ENCODE assay signal across 36 cellular contexts in genomic region chr4:74517996-74518395, GRCh38.
"Had no signal": no experiment of that assay in that cellular context is flagged by ENCODE, and none has a peak within 500 bp of the region (broad histone marks: within the 10 kb centered on the region; RNA-seq: fewer than 3 reads in every experiment).

No MANE protein-coding gene starts in this region.

- H3K4me1 ChIP-seq: ascending aorta had no signal

- H3K27ac ChIP-seq: ascending aorta, cardiac muscle cell, VCaP had no signal

- H3K4me1 Mint-ChIP-seq: activated B cell treated with CpG ODN at 0.5 μM for 24 hours; activated CD4-positive, alpha-beta T cell treated with anti-CD3 and anti-CD28 coated beads, Interleukin-2, amount 10 ng/mL, durations not matched to agents 24 days and 14 days; activated CD8-positive, alpha-beta memory T cell treated with anti-CD3 and anti-CD28 coated beads, Interleukin-2, amount 10 ng/mL, durations not matched to agents 7 days and 5 days; activated naive CD4-positive, alpha-beta T cell treated with anti-CD3 and anti-CD28 coated beads, Interleukin-2, amount 10 ng/mL, durations not matched to agents 7 days and 5 days; activated naive CD4-positive, alpha-beta T cell treated with anti-CD3 and anti-CD28 coated beads, Interleukin-2, amount 50 U/mL, for 24 hours; activated naive CD8-positive, alpha-beta T cell treated with anti-CD3 and anti-CD28 coated beads, Interleukin-2, amount 10 ng/mL, durations not matched to agents 7 days and 5 days; activated naive CD8-positive, alpha-beta T cell treated with anti-CD3 and anti-CD28 coated beads, Interleukin-2, amount 50 U/mL, for 24 hours; brain; central memory CD8-positive, alpha-beta T cell had no signal

- H3K27me3 ChIP-seq: ascending aorta, cardiac muscle cell had no signal

- H3K9me3 ChIP-seq: ascending aorta had no signal

- H3K27ac Mint-ChIP-seq: activated B cell treated with CpG ODN at 0.5 μM for 24 hours; activated CD4-positive, alpha-beta memory T cell treated with anti-CD3 and anti-CD28 coated beads for 36 hours; activated CD4-positive, alpha-beta T cell treated with anti-CD3 and anti-CD28 coated beads, Interleukin-2, amount 10 ng/mL, durations not matched to agents 24 days and 14 days; activated CD8-positive, alpha-beta memory T cell treated with anti-CD3 and anti-CD28 coated beads, Interleukin-2, amount 10 ng/mL, durations not matched to agents 7 days and 5 days; activated CD8-positive, alpha-beta T cell treated with anti-CD3 and anti-CD28 coated beads, Interleukin-2, amount 10 ng/mL, durations not matched to agents 7 days and 5 days; activated naive CD4-positive, alpha-beta T cell treated with anti-CD3 and anti-CD28 coated beads, Interleukin-2, amount 10 ng/mL, durations not matched to agents 7 days and 5 days; activated naive CD4-positive, alpha-beta T cell treated with anti-CD3 and anti-CD28 coated beads, Interleukin-2, amount 50 U/mL, for 24 hours; activated naive CD8-positive, alpha-beta T cell; activated naive CD8-positive, alpha-beta T cell treated with anti-CD3 and anti-CD28 coated beads, Interleukin-2, amount 10 ng/mL, durations not matched to agents 7 days and 5 days; activated naive CD8-positive, alpha-beta T cell treated with anti-CD3 and anti-CD28 coated beads, Interleukin-2, amount 50 U/mL, for 24 hours; activated T-cell treated with anti-CD3 and anti-CD28 coated beads, Interleukin-2, amount 50 U/mL, for 24 hours; activated T-helper 2 cell treated with anti-CD3 and anti-CD28 coated beads, Interferon-gamma antibody, Interleukin-2, Interleukin-4, amounts not matched to agents 10 μg/mL and 5 μg/mL and 100 μg/mL, durations not matched to agents 14 hours and 24 hours and 36 hours; brain; T-helper 1 cell treated with Interleukin-12 subunit alpha and Interleukin-12 subunit beta and Interleukin-4 antibody, amounts not matched to agents 30 μg/mL and 1 μg/mL, for 36 hours; T-helper 2 cell treated with Interferon-gamma antibody and Interleukin-4, amounts not matched to agents 5 μg/mL and 100 μg/mL, for 36 hours had no signal

- H3K36me3 ChIP-seq: ascending aorta, cardiac muscle cell had no signal

- H3K27me3 Mint-ChIP-seq: activated CD4-positive, alpha-beta memory T cell treated with anti-CD3 and anti-CD28 coated beads for 36 hours; activated CD4-positive, alpha-beta T cell treated with anti-CD3 and anti-CD28 coated beads, Interleukin-2, amount 10 ng/mL, durations not matched to agents 24 days and 14 days; activated naive CD8-positive, alpha-beta T cell treated with anti-CD3 and anti-CD28 coated beads, Interleukin-2, amount 50 U/mL, for 24 hours had no signal

- H3K4me3 ChIP-seq: ascending aorta, cardiac muscle cell had no signal

- H3K4me3 Mint-ChIP-seq: activated B cell treated with CpG ODN at 0.5 μM for 24 hours; activated CD4-positive, alpha-beta memory T cell treated with anti-CD3 and anti-CD28 coated beads for 36 hours; activated CD4-positive, alpha-beta T cell treated with anti-CD3 and anti-CD28 coated beads, Interleukin-2, amount 10 ng/mL, durations not matched to agents 24 days and 14 days; activated CD8-positive, alpha-beta memory T cell treated with anti-CD3 and anti-CD28 coated beads, Interleukin-2, amount 10 ng/mL, durations not matched to agents 7 days and 5 days; activated CD8-positive, alpha-beta T cell treated with anti-CD3 and anti-CD28 coated beads, Interleukin-2, amount 10 ng/mL, durations not matched to agents 7 days and 5 days; activated naive CD4-positive, alpha-beta T cell treated with anti-CD3 and anti-CD28 coated beads, Interleukin-2, amount 10 ng/mL, durations not matched to agents 7 days and 5 days; activated naive CD4-positive, alpha-beta T cell treated with anti-CD3 and anti-CD28 coated beads, Interleukin-2, amount 50 U/mL, for 24 hours; activated naive CD8-positive, alpha-beta T cell; activated naive CD8-positive, alpha-beta T cell treated with anti-CD3 and anti-CD28 coated beads, Interleukin-2, amount 10 ng/mL, durations not matched to agents 7 days and 5 days; activated naive CD8-positive, alpha-beta T cell treated with anti-CD3 and anti-CD28 coated beads, Interleukin-2, amount 50 U/mL, for 24 hours; activated T-cell treated with anti-CD3 and anti-CD28 coated beads, Interleukin-2, amount 50 U/mL, for 24 hours; brain; central memory CD8-positive, alpha-beta T cell; T-helper 1 cell treated with Interleukin-12 subunit alpha and Interleukin-12 subunit beta and Interleukin-4 antibody, amounts not matched to agents 30 μg/mL and 1 μg/mL, for 36 hours; T-helper 2 cell treated with Interferon-gamma antibody and Interleukin-4, amounts not matched to agents 5 μg/mL and 100 μg/mL, for 36 hours had no signal

- ATAC-seq: activated CD8-positive, alpha-beta memory T cell treated with anti-CD3 and anti-CD28 coated beads, Interleukin-2, amount 10 ng/mL, durations not matched to agents 7 days and 5 days; activated CD8-positive, alpha-beta T cell treated with anti-CD3 and anti-CD28 coated beads, Interleukin-2, amount 10 ng/mL, durations not matched to agents 7 days and 5 days; activated naive CD8-positive, alpha-beta T cell treated with anti-CD3 and anti-CD28 coated beads, Interleukin-2, amount 50 U/mL, for 24 hours had no signal

- DNase-seq: activated B cell treated with CpG ODN at 0.5 μM for 24 hours; activated CD4-positive, alpha-beta memory T cell treated with anti-CD3 and anti-CD28 coated beads for 36 hours; activated CD4-positive, alpha-beta T cell treated with anti-CD3 and anti-CD28 coated beads for 4 hours; activated CD4-positive, alpha-beta T cell treated with anti-CD3 and anti-CD28 coated beads, Interleukin-2, amount 10 ng/mL, durations not matched to agents 24 days and 14 days; activated CD4-positive, alpha-beta T cell treated with anti-CD3 and anti-CD28 coated beads, Interleukin-2, amount 50 U/mL, for 1 hour; activated CD4-positive, alpha-beta T cell treated with anti-CD3 and anti-CD28 coated beads, Interleukin-2, amount 50 U/mL, for 4 hours; activated CD4-positive, CD25-positive, alpha-beta regulatory T cell treated with anti-CD3 and anti-CD28 coated beads, Interleukin-2, amount 50 U/mL, for 72 hours; activated CD8-positive, alpha-beta memory T cell treated with anti-CD3 and anti-CD28 coated beads for 24 hours; activated CD8-positive, alpha-beta memory T cell treated with anti-CD3 and anti-CD28 coated beads, Interleukin-2, amount 10 ng/mL, durations not matched to agents 7 days and 5 days; activated CD8-positive, alpha-beta memory T cell treated with anti-CD3 and anti-CD28 coated beads, Interleukin-2, amount 50 U/mL, for 48 hours; activated CD8-positive, alpha-beta T cell treated with anti-CD3 and anti-CD28 coated beads, Interleukin-2, amount 10 ng/mL, durations not matched to agents 7 days and 5 days; activated effector memory CD4-positive, alpha-beta T cell treated with Interleukin-2 at 50 U/mL for 16 hours; activated gamma-delta T cell; activated naive CD4-positive, alpha-beta T cell treated with anti-CD3 and anti-CD28 coated beads, Interleukin-2, amount 10 ng/mL, durations not matched to agents 7 days and 5 days; activated naive CD4-positive, alpha-beta T cell treated with Interleukin-2 at 50 U/mL for 16 hours; activated naive CD8-positive, alpha-beta T cell treated with anti-CD3 and anti-CD28 coated beads, Interleukin-2, amount 10 ng/mL, durations not matched to agents 7 days and 5 days; activated naive CD8-positive, alpha-beta T cell treated with anti-CD3 and anti-CD28 coated beads, Interleukin-2, amount 50 U/mL, for 24 hours; activated T-cell treated with anti-CD3 and anti-CD28 coated beads, Interleukin-2, amount 50 U/mL, for 24 hours; activated T-cell treated with anti-CD3 and anti-CD28 coated beads, Interleukin-2, amount 50 U/mL, for 48 hours; amygdala; anterior cingulate cortex; caudate nucleus; cerebellar nuclear complex; T-helper 1 cell; T-helper 2 cell; T-helper 9 cell had no signal

- H3K36me3 Mint-ChIP-seq: activated CD4-positive, alpha-beta memory T cell treated with anti-CD3 and anti-CD28 coated beads for 36 hours; activated CD8-positive, alpha-beta memory T cell treated with anti-CD3 and anti-CD28 coated beads, Interleukin-2, amount 10 ng/mL, durations not matched to agents 7 days and 5 days; activated naive CD4-positive, alpha-beta T cell treated with anti-CD3 and anti-CD28 coated beads, Interleukin-2, amount 10 ng/mL, durations not matched to agents 7 days and 5 days; activated naive CD4-positive, alpha-beta T cell treated with anti-CD3 and anti-CD28 coated beads, Interleukin-2, amount 50 U/mL, for 24 hours; activated naive CD8-positive, alpha-beta T cell; activated naive CD8-positive, alpha-beta T cell treated with anti-CD3 and anti-CD28 coated beads, Interleukin-2, amount 10 ng/mL, durations not matched to agents 7 days and 5 days; brain had no signal

- H3K9me3 Mint-ChIP-seq: activated B cell treated with CpG ODN at 0.5 μM for 24 hours; activated CD4-positive, alpha-beta memory T cell treated with anti-CD3 and anti-CD28 coated beads for 36 hours; activated CD4-positive, alpha-beta T cell treated with anti-CD3 and anti-CD28 coated beads, Interleukin-2, amount 10 ng/mL, durations not matched to agents 24 days and 14 days; activated naive CD4-positive, alpha-beta T cell treated with anti-CD3 and anti-CD28 coated beads, Interleukin-2, amount 10 ng/mL, durations not matched to agents 7 days and 5 days; activated naive CD4-positive, alpha-beta T cell treated with anti-CD3 and anti-CD28 coated beads, Interleukin-2, amount 50 U/mL, for 24 hours; activated naive CD8-positive, alpha-beta T cell treated with anti-CD3 and anti-CD28 coated beads, Interleukin-2, amount 10 ng/mL, durations not matched to agents 7 days and 5 days; activated naive CD8-positive, alpha-beta T cell treated with anti-CD3 and anti-CD28 coated beads, Interleukin-2, amount 50 U/mL, for 24 hours; activated T-cell treated with anti-CD3 and anti-CD28 coated beads, Interleukin-2, amount 50 U/mL, for 24 hours; activated T-helper 2 cell treated with anti-CD3 and anti-CD28 coated beads, Interferon-gamma antibody, Interleukin-2, Interleukin-4, amounts not matched to agents 10 μg/mL and 5 μg/mL and 100 μg/mL, durations not matched to agents 14 hours and 24 hours and 36 hours; brain; central memory CD8-positive, alpha-beta T cell; T-helper 1 cell treated with Interleukin-12 subunit alpha and Interleukin-12 subunit beta and Interleukin-4 antibody, amounts not matched to agents 30 μg/mL and 1 μg/mL, for 36 hours; T-helper 2 cell treated with Interferon-gamma antibody and Interleukin-4, amounts not matched to agents 5 μg/mL and 100 μg/mL, for 36 hours had no signal
